ENCODE assay signal across 32 cellular contexts in the genomic region with DNA sequence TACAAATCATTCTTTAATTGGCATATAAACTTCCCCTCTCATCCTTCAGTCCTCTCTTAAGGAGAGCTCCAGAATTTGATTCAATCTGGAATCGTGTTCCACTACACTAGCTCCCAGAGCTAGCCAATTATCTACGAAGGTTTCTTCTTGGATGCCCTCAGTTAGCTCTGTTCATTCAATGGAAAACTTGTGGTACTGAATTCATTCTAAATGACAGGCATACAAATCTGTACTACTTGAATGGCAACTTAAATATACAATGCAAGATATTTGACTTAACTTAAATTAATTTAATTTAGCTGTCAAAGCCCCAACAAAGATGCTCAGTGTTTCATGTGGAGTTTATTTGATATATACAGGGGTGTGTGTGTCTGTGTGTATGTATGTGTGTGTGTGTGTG.
"Had no signal": no experiment of that assay in that cellular context is flagged by ENCODE, and none has a peak within 500 bp of the region (broad histone marks: within the 10 kb centered on the region; RNA-seq: fewer than 3 reads in every experiment).

No MANE protein-coding gene starts in this region.

- H3K36me3 ChIP-seq: brain microvascular endothelial cell, SJCRH30 had no signal

- H3K4me1 ChIP-seq: SJCRH30 had no signal

- H3K27me3 ChIP-seq: brain microvascular endothelial cell, SJCRH30 had no signal

- ATAC-seq: activated CD8-positive, alpha-beta T cell treated with anti-CD3 and anti-CD28 coated beads for 36 hours; activated T-cell treated with anti-CD3 and anti-CD28 coated beads, Interleukin-2, amount 50 U/mL, for 72 hours; activated T-helper 17 cell treated with anti-CD3 and anti-CD28 coated beads, Interleukin-2, amount 50 U/mL, for 72 hours; Panc1 had no signal

- H3K27ac ChIP-seq: brain microvascular endothelial cell, SJCRH30, SK-N-MC had no signal

- H3K9me3 ChIP-seq: SJCRH30 had no signal

- H3K4me3 ChIP-seq: SJCRH30, SK-N-MC had no signal

- DNase-seq: activated CD4-positive, alpha-beta T cell treated with anti-CD3 and anti-CD28 coated beads, Interleukin-2, amount 10 ng/mL, durations not matched to agents 24 days and 14 days; activated CD4-positive, alpha-beta T cell treated with anti-CD3 and anti-CD28 coated beads, Interleukin-2, amount 50 U/mL, for 4 hours; activated CD8-positive, alpha-beta T cell treated with anti-CD3 and anti-CD28 coated beads for 36 hours; activated effector memory CD4-positive, alpha-beta T cell treated with anti-CD3 and anti-CD28 coated beads, Interleukin-2, amount 50 U/mL, for 16 hours; activated naive CD4-positive, alpha-beta T cell; activated naive CD4-positive, alpha-beta T cell treated with anti-CD3 and anti-CD28 coated beads, Interleukin-2, amount 50 U/mL, for 16 hours; activated naive CD8-positive, alpha-beta T cell treated with anti-CD3 and anti-CD28 coated beads for 36 hours; activated T-cell treated with anti-CD3 and anti-CD28 coated beads, Interleukin-2, amount 50 U/mL, for 1 hour; activated T-cell treated with anti-CD3 and anti-CD28 coated beads, Interleukin-2, amount 50 U/mL, for 72 hours; amniotic stem cell; aorta; brain microvascular endothelial cell; central memory CD4-positive, alpha-beta T cell; Kasumi-1; KG1; MM.1S; MV-4-11; NCI-H1092; NCI-H1436 treated with DMSO at 0.1 percent for 48 hours; NCI-H187; NCI-H2029 treated with DMSO at 0.1 percent for 48 hours; NCI-H2107; NCI-H226; NCI-H446 treated with DMSO at 0.1 percent for 48 hours; NCI-H524; NCI-H69; SHP77; SJCRH30; T1000 had no signal
